Comparison of ENCODE assay signal across 14 cellular contexts in the genomic region with DNA sequence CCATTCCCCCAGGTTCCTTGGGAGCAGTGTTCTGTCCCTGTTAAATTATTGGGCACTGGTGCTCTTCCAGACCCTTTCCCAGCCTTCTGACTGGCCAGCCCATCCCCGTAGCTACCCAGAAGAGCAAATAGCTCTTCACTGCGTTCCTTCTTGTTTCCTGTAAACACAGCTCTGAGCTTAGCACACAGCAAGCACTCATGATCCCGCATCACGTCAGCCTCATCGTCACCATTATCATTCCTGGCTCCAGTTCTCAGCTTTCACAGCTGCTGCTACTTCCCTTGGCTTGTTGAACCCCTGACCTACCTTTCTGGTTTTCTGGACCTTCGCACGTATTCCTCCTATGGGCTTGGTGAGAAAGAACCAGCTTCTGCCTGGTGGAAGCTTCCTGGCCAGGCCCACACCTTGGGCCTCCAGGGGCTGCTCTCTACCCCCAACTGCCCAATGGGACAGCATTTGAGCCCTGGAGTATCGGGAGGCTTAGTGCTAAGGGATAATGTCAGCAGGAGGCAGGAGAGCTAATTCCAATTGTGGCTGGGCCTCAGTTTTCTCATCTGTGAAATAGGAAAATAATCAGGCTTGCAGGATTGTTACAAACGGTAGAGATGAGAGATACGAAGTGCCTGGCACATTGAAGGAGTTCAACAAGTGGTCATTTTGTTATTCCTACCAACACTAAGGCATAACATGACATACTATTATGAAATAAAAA.
"Had no signal": no experiment of that assay in that cellular context is flagged by ENCODE, and none has a peak within 500 bp of the region (broad histone marks: within the 10 kb centered on the region; RNA-seq: fewer than 3 reads in every experiment).

No MANE protein-coding gene starts in this region.

- H3K4me3 ChIP-seq: breast epithelium, gastroesophageal sphincter, upper lobe of right lung had no signal

- H3K27me3 ChIP-seq: breast epithelium, upper lobe of right lung had no signal

- H3K4me1 ChIP-seq: breast epithelium, gastroesophageal sphincter, upper lobe of right lung had no signal

- H3K27ac ChIP-seq: breast epithelium, gastroesophageal sphincter, upper lobe of right lung, VCaP had no signal

- DNase-seq: activated CD4-positive, alpha-beta memory T cell treated with anti-CD3 and anti-CD28 coated beads for 36 hours; activated gamma-delta T cell treated with Interleukin-2 at 50 U/mL for 16 hours; activated T-cell treated with anti-CD3 and anti-CD28 coated beads, Interleukin-2, amount 50 U/mL, for 48 hours; aorta; left ventricle myocardium superior; mesendoderm; stimulated activated CD4-positive, alpha-beta T cell treated with anti-CD3 and anti-CD28 coated beads, Interleukin-4, amount 100 ng/mL, for 1 hour; stimulated activated CD8-positive, alpha-beta memory T cell treated with anti-CD3 and anti-CD28 coated beads, Interleukin-4, amount 100 ng/mL, for 48 hours; stimulated activated naive CD8-positive, alpha-beta T cell treated with anti-CD3 and anti-CD28 coated beads, Interleukin-15, Interleukin-2, amounts not matched to agents 100 U/mL and 50 U/mL, for 24 hours; T-helper 9 cell; upper lobe of right lung had no signal

- H3K36me3 ChIP-seq: breast epithelium, gastroesophageal sphincter, upper lobe of right lung had no signal

- H3K9me3 ChIP-seq: breast epithelium, gastroesophageal sphincter, upper lobe of right lung had no signal

- ATAC-seq: gastroesophageal sphincter; left ventricle myocardium superior; stimulated activated naive CD8-positive, alpha-beta T cell treated with anti-CD3 and anti-CD28 coated beads, Interleukin-15, Interleukin-2, amounts not matched to agents 100 U/mL and 50 U/mL, for 24 hours; upper lobe of right lung had no signal
